In the genomic region with DNA sequence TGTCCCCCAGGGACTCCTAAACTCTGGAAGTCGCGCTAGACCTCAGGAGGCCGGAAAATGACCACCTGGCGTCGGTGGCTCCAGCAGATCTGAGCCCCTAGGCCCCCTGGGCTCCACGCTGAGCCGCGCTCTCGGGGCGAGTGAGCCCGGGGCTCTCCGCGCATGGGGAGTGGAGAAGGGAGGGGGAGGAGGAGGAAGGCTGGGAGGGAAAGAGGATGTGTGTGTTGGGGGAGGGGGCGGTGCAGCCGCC, we compare ENCODE assay signal across 9 cellular contexts. TPM values are rescaled to one million over a fixed set of nuclear protein-coding genes. Genes with fewer than 3 reads are reported as not detected.
DNase-seq lines count a peak whose midpoint lies in the region; ATAC-seq, FAIRE-seq and TF ChIP-seq lines count a peak whose summit lies in the region.
"Had no signal": no experiment of that assay in that cellular context is flagged by ENCODE, and none has a peak within 500 bp of the region (broad histone marks: within the 10 kb centered on the region; RNA-seq: fewer than 3 reads in every experiment).

No MANE protein-coding gene starts in this region.

- TF ChIP-seq CTCF in AG04450 (IDR thresholded peaks at IDR 0.05; ENCODE audit: low read depth, low read length), result no peak
- no peak for TF ChIP-seq CTCF in pancreas (IDR thresholded peaks at IDR 0.05)

- DNase-seq in AG04450 (ENCODE audit: low read depth, low spot score), result no peak
- no peak for DNase-seq in EL
- DNase-seq in pancreas, result no peak
- no peak for DNase-seq in hepatic stellate cell (ENCODE audit: low spot score)

- intact Hi-C loops in pancreas (cut with DNase I), result no loop called here

- no peak for FAIRE-seq in pancreas (lab: Jason Lieb, UNC)

- no peaks in the 10 kb centered on the region for H3K36me3 ChIP-seq in pancreas
- H3K36me3 ChIP-seq: left lung had no signal

- H3K27ac ChIP-seq in AG04450 (ENCODE audit: low read depth, low read length) (peak overlapping the region; percentile 61), pancreas (no peak overlapping the region)
- H3K27ac ChIP-seq: left lung had no signal

- CTCF ChIA-PET in AG04450 (lab: Charles Lee), result no interaction called here

- H3K9me3 ChIP-seq in AG04450 (ENCODE audit: control insufficient read depth, insufficient read depth, low read length) (peaks cover 33% of the 10 kb centered on the region), pancreas (no peaks in the 10 kb centered on the region)
- H3K9me3 ChIP-seq: left lung had no signal

- H3K4me1 ChIP-seq in pancreas, result peaks cover 0 to 24% (median 4%) of the 10 kb centered on the region in 3 donors

- H3K27me3 ChIP-seq in AG04450 (ENCODE audit: control insufficient read depth, insufficient read depth, low read length) (peaks cover 84% of the 10 kb centered on the region), pancreas (peaks cover 3 to 92% (median 31%) of the 10 kb centered on the region in 4 donors)

- POLR2A ChIA-PET in AG04450 (lab: Yijun Ruan, JAX), result interaction anchor here (1.3 to 4.0 kb wide), 3 partner anchors 13 to 162 kb away, joined by 9 to 24 read pairs (median 10); partner anchors contain the start of genes DLX2 and HAT1

- WGBS in pancreas, 2 donors, result 3 to 11% methylated on average over 7 to 15 of the region's 15 CpGs

- ATAC-seq in GM21529 (IDR thresholded peaks at IDR 0.05; ENCODE audit: unreplicated experiment), result peak; percentile 16
- peak; percentile 0; the same call in 2 of the 3 replicates for ATAC-seq in SK-N-SH treated with all-trans-retinoic acid at 6 μM for 48 hours
- no peak for ATAC-seq in HG02798 (IDR thresholded peaks at IDR 0.05; ENCODE audit: poor library complexity, unreplicated experiment)
- ATAC-seq in pancreas, result no peak

- H3K4me3 ChIP-seq in AG04450 (ENCODE audit: low read depth, low read length) (peak overlapping the region; percentile 63), iPS-11a (ENCODE audit: low read depth, low read length) (peak overlapping the region; percentile 25), pancreas (peak overlapping the region in 1 of 4 donors; percentile 51)

TF ChIP-seq in SK-N-SH treated with all-trans-retinoic acid at 6 μM for 48 hours, 23 proteins besides CTCF, POLR2A, EP300 and RAD21:
- TF ChIP-seq SNAI2 (CRISPR knock-in tag; IDR thresholded peaks at IDR 0.05) (no peak), POU6F1 (CRISPR knock-in tag; IDR thresholded peaks at IDR 0.05; ENCODE audit: borderline replicate concordance, low read depth) (no peak)
TF ChIP-seq in SK-N-SH treated with all-trans-retinoic acid at 6 μM for 48 hours: peak in this region for 0.

RNA-seq across cellular contexts. Expression of gene DLX1, which starts 0.9 kb away (rescaled TPM):
- polyA plus RNA-seq in AG04450 (2011; rRNA removed), result 1.9 and 2.2 TPM in 2 replicates
- 1.4 and 1.5 TPM in 2 replicates for polyA minus RNA-seq in AG04450 (2011; rRNA and poly(A)+ RNA removed)
- under 1 TPM in 1 of 6 donors, not detected in 5; 0.25 TPM for total RNA-seq in pancreas
- under 1 TPM; 0.15 to 0.26 TPM for polyA plus RNA-seq in pancreas
- total RNA-seq: left lung had no signal

RNA-seq across cellular contexts. Expression of gene DLX2, which starts 18.3 kb away (rescaled TPM):
- polyA plus RNA-seq in AG04450 (2011; rRNA removed) (0.10 and 0.24 TPM in 2 replicates), pancreas (not detected)
- 0.09 TPM in 1 of 2 replicates, not detected in the other for polyA minus RNA-seq in AG04450 (2011; rRNA and poly(A)+ RNA removed)
- not detected for total RNA-seq in pancreas
- total RNA-seq: left lung had no signal

Comparison
In these comparisons a context has a peak if more than half of its experiments do, and no peak if none do; other contexts are left out.
1. ATAC-seq: peak in GM21529 (single experiment) and SK-N-SH treated with all-trans-retinoic acid at 6 μM for 48 hours (single experiment); none in HG02798 (single experiment) and pancreas (0 of 4).